In genomic region chr11:79510948-79511347, GRCh38 we compare ENCODE assay signal across 1 cellular context.
TF ChIP-seq lines count a peak whose summit lies in the region.

No MANE protein-coding gene starts in this region.

TF ChIP-seq in H1, 55 proteins besides CTCF, POLR2A, EP300 and RAD21:
- no peak for TF ChIP-seq POU5F1 (IDR thresholded peaks at IDR 0.05; ENCODE audit: low read depth, low read length)
- peak; percentile 93 for TF ChIP-seq MAFK (IDR thresholded peaks at IDR 0.05; ENCODE audit: low read depth, low read length)
- TF ChIP-seq CHD2 (IDR thresholded peaks at IDR 0.05; ENCODE audit: low read length), result no peak
- TF ChIP-seq PHF8 (conservative IDR thresholded peaks at IDR 0.05; ENCODE audit: low read depth, low read length), result no peak
- no peak for TF ChIP-seq CBX8 (IDR thresholded peaks at IDR 0.05; ENCODE audit: borderline replicate concordance, low read depth, low read length)
TF ChIP-seq in H1: peak in this region for 1.
